32 cellular contexts compared by ENCODE assay signal in genomic region chr3:125681146-125681545, GRCh38.
"Had no signal": no experiment of that assay in that cellular context is flagged by ENCODE, and none has a peak within 500 bp of the region (broad histone marks: within the 10 kb centered on the region; RNA-seq: fewer than 3 reads in every experiment).

No MANE protein-coding gene starts in this region.

- H3K27ac ChIP-seq: ascending aorta, VCaP had no signal

- DNase-seq: activated B cell treated with CpG ODN at 0.5 μM for 24 hours; activated CD4-positive, alpha-beta memory T cell treated with anti-CD3 and anti-CD28 coated beads, Interleukin-2, amount 10 ng/mL, durations not matched to agents 7 days and 5 days; activated CD4-positive, alpha-beta T cell treated with anti-CD3 and anti-CD28 coated beads for 4 hours; activated CD4-positive, alpha-beta T cell treated with anti-CD3 and anti-CD28 coated beads, Interleukin-2, amount 10 ng/mL, durations not matched to agents 24 days and 14 days; activated CD4-positive, alpha-beta T cell treated with anti-CD3 and anti-CD28 coated beads, Interleukin-2, amount 50 U/mL, for 1 hour; activated CD4-positive, alpha-beta T cell treated with anti-CD3 and anti-CD28 coated beads, Interleukin-2, amount 50 U/mL, for 4 hours; activated CD4-positive, CD25-positive, alpha-beta regulatory T cell treated with anti-CD3 and anti-CD28 coated beads, Interleukin-2, amount 50 U/mL, for 72 hours; activated CD8-positive, alpha-beta memory T cell treated with anti-CD3 and anti-CD28 coated beads for 24 hours; activated CD8-positive, alpha-beta memory T cell treated with anti-CD3 and anti-CD28 coated beads, Interleukin-2, amount 10 ng/mL, durations not matched to agents 7 days and 5 days; activated CD8-positive, alpha-beta memory T cell treated with anti-CD3 and anti-CD28 coated beads, Interleukin-2, amount 50 U/mL, for 48 hours; activated CD8-positive, alpha-beta T cell treated with anti-CD3 and anti-CD28 coated beads, Interleukin-2, amount 10 ng/mL, durations not matched to agents 7 days and 5 days; activated effector memory CD4-positive, alpha-beta T cell treated with Interleukin-2 at 50 U/mL for 16 hours; activated gamma-delta T cell; activated naive CD4-positive, alpha-beta T cell treated with anti-CD3 and anti-CD28 coated beads, Interleukin-2, amount 10 ng/mL, durations not matched to agents 7 days and 5 days; activated naive CD4-positive, alpha-beta T cell treated with Interleukin-2 at 50 U/mL for 16 hours; activated T-cell treated with anti-CD3 and anti-CD28 coated beads, Interleukin-2, amount 50 U/mL, for 24 hours; activated T-cell treated with anti-CD3 and anti-CD28 coated beads, Interleukin-2, amount 50 U/mL, for 48 hours; amygdala; anterior cingulate cortex; central memory CD4-positive, alpha-beta T cell; T-helper 1 cell; T-helper 2 cell; T-helper 9 cell had no signal

- H3K4me3 ChIP-seq: ascending aorta had no signal

- H3K27me3 ChIP-seq: ascending aorta had no signal

- H3K4me1 ChIP-seq: ascending aorta had no signal

- ATAC-seq: activated CD8-positive, alpha-beta memory T cell treated with anti-CD3 and anti-CD28 coated beads, Interleukin-2, amount 10 ng/mL, durations not matched to agents 7 days and 5 days; activated CD8-positive, alpha-beta T cell treated with anti-CD3 and anti-CD28 coated beads, Interleukin-2, amount 10 ng/mL, durations not matched to agents 7 days and 5 days had no signal

- FAIRE-seq: TTC549 had no signal

- H3K9me3 ChIP-seq: ascending aorta had no signal

- H3K36me3 Mint-ChIP-seq: activated CD8-positive, alpha-beta memory T cell treated with anti-CD3 and anti-CD28 coated beads, Interleukin-2, amount 10 ng/mL, durations not matched to agents 7 days and 5 days; activated naive CD4-positive, alpha-beta T cell treated with anti-CD3 and anti-CD28 coated beads, Interleukin-2, amount 10 ng/mL, durations not matched to agents 7 days and 5 days; activated naive CD4-positive, alpha-beta T cell treated with anti-CD3 and anti-CD28 coated beads, Interleukin-2, amount 50 U/mL, for 24 hours; activated naive CD8-positive, alpha-beta T cell; brain had no signal

- H3K4me1 Mint-ChIP-seq: activated B cell treated with CpG ODN at 0.5 μM for 24 hours; activated CD4-positive, alpha-beta memory T cell treated with anti-CD3 and anti-CD28 coated beads, Interleukin-2, amount 10 ng/mL, durations not matched to agents 7 days and 5 days; activated CD4-positive, alpha-beta T cell treated with anti-CD3 and anti-CD28 coated beads, Interleukin-2, amount 10 ng/mL, durations not matched to agents 24 days and 14 days; activated CD8-positive, alpha-beta memory T cell treated with anti-CD3 and anti-CD28 coated beads, Interleukin-2, amount 10 ng/mL, durations not matched to agents 7 days and 5 days; activated naive CD4-positive, alpha-beta T cell treated with anti-CD3 and anti-CD28 coated beads, Interleukin-2, amount 10 ng/mL, durations not matched to agents 7 days and 5 days; activated naive CD4-positive, alpha-beta T cell treated with anti-CD3 and anti-CD28 coated beads, Interleukin-2, amount 50 U/mL, for 24 hours had no signal

- H3K9me3 Mint-ChIP-seq: activated B cell treated with CpG ODN at 0.5 μM for 24 hours; activated CD4-positive, alpha-beta memory T cell treated with anti-CD3 and anti-CD28 coated beads, Interleukin-2, amount 10 ng/mL, durations not matched to agents 7 days and 5 days; activated CD4-positive, alpha-beta T cell treated with anti-CD3 and anti-CD28 coated beads, Interleukin-2, amount 10 ng/mL, durations not matched to agents 24 days and 14 days; activated naive CD4-positive, alpha-beta T cell treated with anti-CD3 and anti-CD28 coated beads, Interleukin-2, amount 10 ng/mL, durations not matched to agents 7 days and 5 days; activated naive CD4-positive, alpha-beta T cell treated with anti-CD3 and anti-CD28 coated beads, Interleukin-2, amount 50 U/mL, for 24 hours; activated T-cell treated with anti-CD3 and anti-CD28 coated beads, Interleukin-2, amount 50 U/mL, for 24 hours; activated T-helper 2 cell treated with anti-CD3 and anti-CD28 coated beads, Interferon-gamma antibody, Interleukin-2, Interleukin-4, amounts not matched to agents 10 μg/mL and 5 μg/mL and 100 μg/mL, durations not matched to agents 14 hours and 24 hours and 36 hours; brain; T-helper 1 cell treated with Interleukin-12 subunit alpha and Interleukin-12 subunit beta and Interleukin-4 antibody, amounts not matched to agents 30 μg/mL and 1 μg/mL, for 36 hours; T-helper 2 cell treated with Interferon-gamma antibody and Interleukin-4, amounts not matched to agents 5 μg/mL and 100 μg/mL, for 36 hours had no signal

- H3K27ac Mint-ChIP-seq: activated B cell treated with CpG ODN at 0.5 μM for 24 hours; activated CD4-positive, alpha-beta memory T cell treated with anti-CD3 and anti-CD28 coated beads, Interleukin-2, amount 10 ng/mL, durations not matched to agents 7 days and 5 days; activated CD4-positive, alpha-beta T cell treated with anti-CD3 and anti-CD28 coated beads, Interleukin-2, amount 10 ng/mL, durations not matched to agents 24 days and 14 days; activated CD8-positive, alpha-beta memory T cell treated with anti-CD3 and anti-CD28 coated beads, Interleukin-2, amount 10 ng/mL, durations not matched to agents 7 days and 5 days; activated CD8-positive, alpha-beta T cell treated with anti-CD3 and anti-CD28 coated beads, Interleukin-2, amount 10 ng/mL, durations not matched to agents 7 days and 5 days; activated naive CD4-positive, alpha-beta T cell treated with anti-CD3 and anti-CD28 coated beads, Interleukin-2, amount 10 ng/mL, durations not matched to agents 7 days and 5 days; activated naive CD4-positive, alpha-beta T cell treated with anti-CD3 and anti-CD28 coated beads, Interleukin-2, amount 50 U/mL, for 24 hours; activated naive CD8-positive, alpha-beta T cell; activated T-cell treated with anti-CD3 and anti-CD28 coated beads, Interleukin-2, amount 50 U/mL, for 24 hours; activated T-helper 2 cell treated with anti-CD3 and anti-CD28 coated beads, Interferon-gamma antibody, Interleukin-2, Interleukin-4, amounts not matched to agents 10 μg/mL and 5 μg/mL and 100 μg/mL, durations not matched to agents 14 hours and 24 hours and 36 hours; brain; T-helper 1 cell treated with Interleukin-12 subunit alpha and Interleukin-12 subunit beta and Interleukin-4 antibody, amounts not matched to agents 30 μg/mL and 1 μg/mL, for 36 hours; T-helper 2 cell treated with Interferon-gamma antibody and Interleukin-4, amounts not matched to agents 5 μg/mL and 100 μg/mL, for 36 hours had no signal

- H3K4me3 Mint-ChIP-seq: activated B cell treated with CpG ODN at 0.5 μM for 24 hours; activated CD4-positive, alpha-beta memory T cell treated with anti-CD3 and anti-CD28 coated beads, Interleukin-2, amount 10 ng/mL, durations not matched to agents 7 days and 5 days; activated CD4-positive, alpha-beta T cell treated with anti-CD3 and anti-CD28 coated beads, Interleukin-2, amount 10 ng/mL, durations not matched to agents 24 days and 14 days; activated CD8-positive, alpha-beta memory T cell treated with anti-CD3 and anti-CD28 coated beads, Interleukin-2, amount 10 ng/mL, durations not matched to agents 7 days and 5 days; activated CD8-positive, alpha-beta T cell treated with anti-CD3 and anti-CD28 coated beads, Interleukin-2, amount 10 ng/mL, durations not matched to agents 7 days and 5 days; activated naive CD4-positive, alpha-beta T cell treated with anti-CD3 and anti-CD28 coated beads, Interleukin-2, amount 10 ng/mL, durations not matched to agents 7 days and 5 days; activated naive CD4-positive, alpha-beta T cell treated with anti-CD3 and anti-CD28 coated beads, Interleukin-2, amount 50 U/mL, for 24 hours; activated naive CD8-positive, alpha-beta T cell; activated T-cell treated with anti-CD3 and anti-CD28 coated beads, Interleukin-2, amount 50 U/mL, for 24 hours; brain; T-helper 1 cell treated with Interleukin-12 subunit alpha and Interleukin-12 subunit beta and Interleukin-4 antibody, amounts not matched to agents 30 μg/mL and 1 μg/mL, for 36 hours; T-helper 2 cell treated with Interferon-gamma antibody and Interleukin-4, amounts not matched to agents 5 μg/mL and 100 μg/mL, for 36 hours had no signal

- H3K27me3 Mint-ChIP-seq: activated CD4-positive, alpha-beta memory T cell treated with anti-CD3 and anti-CD28 coated beads, Interleukin-2, amount 10 ng/mL, durations not matched to agents 7 days and 5 days; activated CD8-positive, alpha-beta memory T cell treated with anti-CD3 and anti-CD28 coated beads, Interleukin-2, amount 10 ng/mL, durations not matched to agents 7 days and 5 days had no signal

- H3K36me3 ChIP-seq: ascending aorta had no signal
